In the genomic region with DNA sequence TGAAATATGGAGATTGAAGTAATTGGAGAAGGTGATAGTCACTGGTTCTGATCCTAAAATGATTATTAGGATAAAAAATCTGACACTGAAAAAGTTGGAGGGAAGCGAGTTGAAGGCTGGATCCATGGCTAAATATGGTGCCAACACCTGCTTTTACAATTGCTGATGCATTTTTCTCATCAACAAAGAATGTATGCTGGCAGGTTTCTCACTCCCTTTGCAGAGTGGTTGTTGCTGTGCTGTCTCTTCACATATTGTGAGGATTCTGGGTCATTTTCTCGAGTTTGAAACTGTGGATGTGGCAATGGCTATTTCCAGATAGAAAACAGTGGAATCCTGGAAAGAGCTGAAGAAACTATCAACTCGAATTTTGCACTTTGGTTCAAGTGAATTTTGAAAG, we compare ENCODE assay signal across 16 cellular contexts.
DNase-seq lines count a peak whose midpoint lies in the region; ATAC-seq and TF ChIP-seq lines count a peak whose summit lies in the region.
"Had no signal": no experiment of that assay in that cellular context is flagged by ENCODE, and none has a peak within 500 bp of the region (broad histone marks: within the 10 kb centered on the region; RNA-seq: fewer than 3 reads in every experiment).

No MANE protein-coding gene starts in this region.

- H3K9me3 ChIP-seq in PC-3 (ENCODE audit: low read length) (no peaks in the 10 kb centered on the region), WERI-Rb-1 (ENCODE audit: severe bottlenecking) (no peaks in the 10 kb centered on the region), MG63 (no peaks in the 10 kb centered on the region)
- H3K9me3 ChIP-seq: Peyer's patch had no signal

- H3K4me3 Mint-ChIP-seq in Calu3 (ENCODE audit: low read depth, unreplicated experiment) (no peak overlapping the region), nephron (no peak overlapping the region)

- no peak overlapping the region for H3K4me3 ChIP-seq in PC-3 (ENCODE audit: low read length)
- H3K4me3 ChIP-seq in WERI-Rb-1 (ENCODE audit: low read depth, low read length) = no peak overlapping the region
- H3K4me3 ChIP-seq in MG63 = no peak overlapping the region
- H3K4me3 ChIP-seq: Peyer's patch had no signal

- H3K27ac ChIP-seq in PC-3 (ENCODE audit: low read length) (no peak overlapping the region), foreskin keratinocyte (peak overlapping the region; percentile 71), WERI-Rb-1 (no peak overlapping the region)
- H3K27ac ChIP-seq: C4-2B, Peyer's patch had no signal

- H3K27ac Mint-ChIP-seq in Calu3 (ENCODE audit: unreplicated experiment) (peak overlapping the region; percentile 63), nephron (peak overlapping the region in 2 of 3 experiments; percentile 41 to 51)

- H3K27me3 ChIP-seq in PC-3 (ENCODE audit: low read length) = no peaks in the 10 kb centered on the region
- no peaks in the 10 kb centered on the region for H3K27me3 ChIP-seq in foreskin keratinocyte
- H3K27me3 ChIP-seq in WERI-Rb-1 (ENCODE audit: insufficient read depth, low read depth, severe bottlenecking) = no peaks in the 10 kb centered on the region
- H3K27me3 ChIP-seq in MG63 = no peaks in the 10 kb centered on the region
- H3K27me3 ChIP-seq: Peyer's patch had no signal

- no peaks in the 10 kb centered on the region for H3K79me2 ChIP-seq in PC-3 (ENCODE audit: low read length)

- no peak for TF ChIP-seq CTCF in Calu3 (IDR thresholded peaks at IDR 0.05; ENCODE audit: unreplicated experiment)
- TF ChIP-seq CTCF in PC-3 (conservative IDR thresholded peaks at IDR 0.05; ENCODE audit: low read depth, low read length) = no peak
- no peak for TF ChIP-seq CTCF in foreskin keratinocyte (conservative IDR thresholded peaks at IDR 0.05)
- no peak for TF ChIP-seq CTCF in nephron (IDR thresholded peaks at IDR 0.05; ENCODE audit: unreplicated experiment in 3 of 3)
- TF ChIP-seq CTCF in WERI-Rb-1 (IDR thresholded peaks at IDR 0.05; ENCODE audit: low read depth, low read length) = no peak

- H3K4me1 ChIP-seq in PC-3 (ENCODE audit: insufficient read depth, low read length) (peaks cover 11% of the 10 kb centered on the region; the same call in 1 of the 2 replicates), foreskin keratinocyte (peaks cover 29% of the 10 kb centered on the region)
- H3K4me1 ChIP-seq: Peyer's patch had no signal

- POLR2A ChIA-PET in PC-3 (lab: Charles Lee; ENCODE audit: unreplicated experiment) = no interaction called here

- DNase-seq in Calu3 (no peak), PC-3 (peak; percentile 13), foreskin keratinocyte (peak in 1 of 2 donors; percentile 77), activated gamma-delta T cell treated with Interleukin-2 at 50 U/mL for 16 hours (no peak), WERI-Rb-1 (no peak), MG63 (no peak)
- DNase-seq: AML-193, DMS79 treated with DMSO at 0.1 percent for 48 hours, KG1, NCI-H1417 treated with DMSO at 0.1 percent for 48 hours, NCI-H187 treated with DMSO at 0.1 percent for 48 hours, NCI-H526, Peyer's patch, Right ventricle myocardium superior had no signal

- H3K36me3 Mint-ChIP-seq in Calu3 (ENCODE audit: insufficient read depth, unreplicated experiment) (no peaks in the 10 kb centered on the region), nephron (ENCODE audit: low read depth) (no peaks in the 10 kb centered on the region)

- intact Hi-C loops in Calu3 (cut with micrococcal nuclease; ENCODE audit: unreplicated experiment) (no loop called here), PC-3 (cut with micrococcal nuclease) (no loop called here)

- CTCF ChIA-PET in Calu3 (lab: Charles Lee) (no interaction called here), PC-3 (lab: Charles Lee) (no interaction called here)

- H4K20me1 ChIP-seq in PC-3 (ENCODE audit: low read length) = no peaks in the 10 kb centered on the region

- no peaks in the 10 kb centered on the region for H3K9me2 ChIP-seq in PC-3 (replicated peaks; ENCODE audit: low read length)

- H3K4me1 Mint-ChIP-seq in Calu3 (ENCODE audit: low read depth, unreplicated experiment) (peaks cover 41% of the 10 kb centered on the region), nephron (peaks cover 79% of the 10 kb centered on the region)

- H3K36me3 ChIP-seq in PC-3 (ENCODE audit: low read depth, low read length) (no peaks in the 10 kb centered on the region), WERI-Rb-1 (no peaks in the 10 kb centered on the region), MG63 (no peaks in the 10 kb centered on the region)
- H3K36me3 ChIP-seq: Peyer's patch had no signal

- no peak for ATAC-seq in PC-3
- no peak for ATAC-seq in foreskin keratinocyte

- H3K9ac ChIP-seq in PC-3 (ENCODE audit: low read length) = no peak overlapping the region

- H3K27me3 Mint-ChIP-seq in Calu3 (ENCODE audit: unreplicated experiment) = no peaks in the 10 kb centered on the region
- no peaks in the 10 kb centered on the region for H3K27me3 Mint-ChIP-seq in nephron (ENCODE audit: low read depth)

- H3F3A ChIP-seq in PC-3 (ENCODE audit: low read length, unreplicated experiment) = no peaks in the 10 kb centered on the region

- no peak overlapping the region for H3K4me2 ChIP-seq in PC-3 (ENCODE audit: low read length)

- no peak overlapping the region for H2AFZ ChIP-seq in PC-3 (ENCODE audit: low read length)

- H3K9me3 Mint-ChIP-seq in Calu3 (ENCODE audit: low read depth, unreplicated experiment) (peaks cover 2% of the 10 kb centered on the region), nephron (peaks cover 9% of the 10 kb centered on the region)

- BruUV-seq in Calu3 (replicated peaks; lab: Mats Ljungman, UMichigan) (no TSS peak), PC-3 (replicated peaks; lab: Mats Ljungman, UMichigan) (no TSS peak)
